Comparison of ENCODE assay signal across 8 cellular contexts in the genomic region with DNA sequence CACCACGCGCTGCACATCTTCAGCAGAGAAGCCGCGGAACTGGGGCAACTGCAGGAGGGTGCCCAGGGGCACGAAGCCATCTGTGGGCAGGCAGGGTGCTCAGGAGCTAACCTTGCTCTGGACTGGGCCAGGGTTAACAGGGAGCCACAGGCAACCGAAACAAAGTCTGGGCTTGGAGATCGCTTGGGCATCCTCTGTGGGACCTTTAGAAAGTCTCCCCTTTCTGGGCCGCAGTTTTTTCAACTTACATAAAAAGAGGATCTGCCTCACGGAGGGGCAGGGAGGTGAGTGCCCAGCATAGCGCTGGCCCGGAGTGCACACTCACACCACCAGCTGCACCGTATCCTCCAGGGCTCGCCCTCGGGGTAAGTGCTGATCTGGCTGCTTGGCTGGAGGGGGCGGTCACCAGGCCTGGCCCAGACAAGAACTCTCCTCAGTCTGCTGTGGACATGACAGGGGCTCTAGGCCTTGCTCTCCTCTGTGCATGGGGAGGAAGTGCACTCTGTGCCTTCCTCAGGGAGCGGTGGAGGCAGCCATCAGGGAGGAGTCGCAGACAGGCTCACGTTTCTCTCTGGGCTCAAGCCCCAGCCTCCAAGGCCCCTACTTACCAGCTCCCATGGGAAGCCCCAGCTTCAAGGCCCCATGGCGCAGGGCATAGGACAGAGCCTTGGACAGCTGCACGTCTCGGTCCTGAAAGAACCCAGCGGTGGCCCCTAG. TPM values are rescaled to one million over a fixed set of nuclear protein-coding genes. Genes with fewer than 3 reads are reported as not detected.
DNase-seq lines count a peak whose midpoint lies in the region; ATAC-seq and TF ChIP-seq lines count a peak whose summit lies in the region.

No MANE protein-coding gene starts in this region.

- peak overlapping the region; percentile 97 for H3K9ac ChIP-seq in adipocyte (ENCODE audit: low read length)

- H3K4me3 Mint-ChIP-seq in activated T-cell treated with anti-CD3 and anti-CD28 coated beads, Interleukin-2, amount 50 U/mL, for 24 hours, result peak overlapping the region; percentile 86
- peak overlapping the region; percentile 90 for H3K4me3 Mint-ChIP-seq in type B pancreatic cell

- H3K4me3 ChIP-seq in adipocyte (ENCODE audit: low read length) (peak overlapping the region; percentile 98), right lobe of liver (peak overlapping the region; percentile 67 to 95 (median 89))

- H3K9me3 ChIP-seq in adipocyte (ENCODE audit: control insufficient read depth, low read length), result no peaks in the 10 kb centered on the region
- H3K9me3 ChIP-seq in right lobe of liver, result no peaks in the 10 kb centered on the region

- DNase-seq in activated T-cell treated with anti-CD3 and anti-CD28 coated beads, Interleukin-2, amount 50 U/mL, for 24 hours, result no peak
- no peak for DNase-seq in activated T-cell treated with anti-CD3 and anti-CD28 coated beads for 4 hours
- peak; percentile 22 for DNase-seq in adipocyte (ENCODE audit: low read depth)
- DNase-seq in right lobe of liver, result peak in 2 of 3 donors; percentile 28 to 54
- no peak for DNase-seq in type B pancreatic cell (ENCODE audit: extremely low spot score, unreplicated experiment)
- no peak for DNase-seq in middle frontal gyrus (ENCODE audit: extremely low spot score, low spot score)
- DNase-seq in GM10248 (ENCODE audit: extremely low spot score), result no peak
- DNase-seq in NCI-H526 (lab: John Stamatoyannopoulos, UW), result no peak

- peak overlapping the region; percentile 93 for H3K27ac Mint-ChIP-seq in activated T-cell treated with anti-CD3 and anti-CD28 coated beads, Interleukin-2, amount 50 U/mL, for 24 hours
- H3K27ac Mint-ChIP-seq in type B pancreatic cell, result no peak overlapping the region

- no CpG with 5 or more reads among the region's 22 CpGs for WGBS in right lobe of liver (ENCODE audit: insufficient coverage, low coverage, low lambda C conversion rate, missing lambda C conversion rate)

- intact Hi-C loops in right lobe of liver (cut with DNase I), result no loop called here

- H3K27me3 ChIP-seq in adipocyte (replicated peaks; ENCODE audit: control insufficient read depth, insufficient read depth, low read length), result no peaks in the 10 kb centered on the region
- no peaks in the 10 kb centered on the region for H3K27me3 ChIP-seq in right lobe of liver

- TF ChIP-seq CTCF in right lobe of liver (IDR thresholded peaks at IDR 0.05) (no peak), type B pancreatic cell (conservative IDR thresholded peaks at IDR 0.05) (no peak), GM10248 (IDR thresholded peaks at IDR 0.05; ENCODE audit: control extremely low read depth, extremely low read depth, low read depth, missing control alignments) (no peak)

- no peak for TF ChIP-seq POLR2A in right lobe of liver (IDR thresholded peaks at IDR 0.05)

- H3K36me3 Mint-ChIP-seq in activated T-cell treated with anti-CD3 and anti-CD28 coated beads, Interleukin-2, amount 50 U/mL, for 24 hours (ENCODE audit: low read depth), result peaks cover 77% of the 10 kb centered on the region
- H3K36me3 Mint-ChIP-seq in type B pancreatic cell, result no peaks in the 10 kb centered on the region

- H3K27me3 Mint-ChIP-seq in activated T-cell treated with anti-CD3 and anti-CD28 coated beads, Interleukin-2, amount 50 U/mL, for 24 hours, result no peaks in the 10 kb centered on the region
- H3K27me3 Mint-ChIP-seq in type B pancreatic cell, result no peaks in the 10 kb centered on the region

- peaks cover 37% of the 10 kb centered on the region for H3K4me1 Mint-ChIP-seq in activated T-cell treated with anti-CD3 and anti-CD28 coated beads, Interleukin-2, amount 50 U/mL, for 24 hours (ENCODE audit: low read depth)
- peaks cover 4% of the 10 kb centered on the region for H3K4me1 Mint-ChIP-seq in type B pancreatic cell (ENCODE audit: unreplicated experiment)

- POLR2A ChIA-PET in GM10248 (lab: Yijun Ruan, JAX), result interaction anchor here (0.5 to 3.8 kb wide), 3 partner anchors 11 to 49 kb away, joined by 4 to 21 read pairs (median 6); partner anchors contain the start of gene FERMT3

- CTCF ChIA-PET in GM10248 (lab: Yijun Ruan, JAX), result interaction anchor here (1.1 to 30.9 kb wide), 4 partner anchors 12 to 28 kb away, joined by 3 to 368 read pairs (median 10); partner anchors contain the start of gene FERMT3

- H3K4me1 ChIP-seq in adipocyte (ENCODE audit: control insufficient read depth, insufficient read depth, low read length), result peaks cover 21% of the 10 kb centered on the region
- H3K4me1 ChIP-seq in right lobe of liver, result peaks cover 4 to 24% (median 11%) of the 10 kb centered on the region in 4 donors

- no peaks in the 10 kb centered on the region for H3K9me3 Mint-ChIP-seq in activated T-cell treated with anti-CD3 and anti-CD28 coated beads, Interleukin-2, amount 50 U/mL, for 24 hours
- no peaks in the 10 kb centered on the region for H3K9me3 Mint-ChIP-seq in type B pancreatic cell

- peak overlapping the region; percentile 60 to 94 (median 91) for H3K27ac ChIP-seq in right lobe of liver

- ATAC-seq in right lobe of liver, result no peak

- H3K36me3 ChIP-seq in adipocyte (ENCODE audit: control insufficient read depth, insufficient read depth, low read length, severe bottlenecking), result no peaks in the 10 kb centered on the region
- H3K36me3 ChIP-seq in right lobe of liver, result peaks cover 0 to 23% (median 0%) of the 10 kb centered on the region in 4 donors

RNA-seq across cellular contexts. Expression of gene TRPT1, which starts 0.9 kb away (rescaled TPM):
- total RNA-seq in right lobe of liver, result 10 to 100 TPM; 13.5 to 29.6 (median 18.9) TPM
- 34.2 and 38.9 TPM in 2 replicates for total RNA-seq in type B pancreatic cell (ENCODE audit: low replicate concordance)

RNA-seq across cellular contexts. Expression of gene NUDT22, which starts 1.0 kb away (rescaled TPM):
- total RNA-seq in right lobe of liver, result 10 to 100 TPM; 23.2 to 46.7 (median 32.1) TPM
- total RNA-seq in type B pancreatic cell (ENCODE audit: low replicate concordance), result 47.9 and 49.0 TPM in 2 replicates

RNA-seq across cellular contexts. Expression of gene DNAJC4, which starts 5.3 kb away (rescaled TPM):
- total RNA-seq in right lobe of liver (10 to 100 TPM; 14.6 to 27.6 (median 21.4) TPM), type B pancreatic cell (ENCODE audit: low replicate concordance) (48.2 and 50.8 TPM in 2 replicates)

RNA-seq across cellular contexts. Expression of gene VEGFB, which starts 9.3 kb away (rescaled TPM):
- 10 to 100 TPM in 5 of 6 experiments, 1 to 10 TPM in 1; 7.5 to 33.2 (median 16.6) TPM for total RNA-seq in right lobe of liver
- 66.3 and 71.8 TPM in 2 replicates for total RNA-seq in type B pancreatic cell (ENCODE audit: low replicate concordance)

RNA-seq across cellular contexts. Expression of gene FKBP2, which starts 15.8 kb away (rescaled TPM):
- total RNA-seq in right lobe of liver (100 to 1,000 TPM in 1 of 6 experiments, 10 to 100 TPM in 5; 49.4 to 108 (median 66.7) TPM), type B pancreatic cell (ENCODE audit: low replicate concordance) (52.8 and 69.6 TPM in 2 replicates)

Comparison
In these comparisons a context has a peak if more than half of its experiments do, and no peak if none do; other contexts are left out.
1. DNase-seq: peak in adipocyte (single experiment) and right lobe of liver (2 of 3); none in activated T-cell treated with anti-CD3 and anti-CD28 coated beads, Interleukin-2, amount 50 U/mL, for 24 hours (single experiment), activated T-cell treated with anti-CD3 and anti-CD28 coated beads for 4 hours (single experiment), type B pancreatic cell (single experiment), middle frontal gyrus (single experiment), GM10248 (single experiment) and NCI-H526 (0 of 2).